ENCODE assay signal across 13 cellular contexts in the genomic region with DNA sequence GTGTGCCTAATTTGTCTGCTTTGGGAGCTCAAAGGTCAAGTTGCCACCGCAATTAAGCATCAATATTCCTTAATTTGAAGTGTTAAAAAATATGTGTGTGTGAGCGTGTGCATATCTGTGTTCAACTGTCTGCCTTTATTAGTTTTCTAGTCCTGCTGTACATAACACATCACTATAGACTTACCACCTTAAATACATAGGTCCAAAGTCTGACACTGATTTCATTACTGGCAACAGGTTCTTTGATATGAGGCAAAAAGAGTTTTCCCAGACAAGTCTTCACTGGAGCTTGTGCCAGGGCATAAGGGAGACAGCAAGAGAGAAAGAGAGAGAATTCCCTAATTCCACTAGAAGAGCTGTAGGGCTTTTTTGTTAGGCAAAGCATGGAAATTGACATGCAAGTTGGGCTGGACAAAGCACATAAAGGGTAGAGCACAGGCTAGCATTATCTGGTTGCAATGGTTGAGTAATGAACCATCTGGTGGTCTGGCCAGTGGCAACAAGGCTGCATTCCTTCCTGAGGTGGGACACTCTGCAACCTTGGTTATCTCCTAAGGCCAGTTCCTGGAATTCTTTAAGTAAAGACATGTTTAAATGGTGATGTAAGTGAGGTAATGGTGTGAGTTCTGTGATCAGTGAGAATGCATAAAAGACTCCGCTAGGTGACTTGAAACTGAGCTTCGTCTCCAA.
DNase-seq lines count a peak whose midpoint lies in the region; ATAC-seq and TF ChIP-seq lines count a peak whose summit lies in the region.
"Had no signal": no experiment of that assay in that cellular context is flagged by ENCODE, and none has a peak within 500 bp of the region (broad histone marks: within the 10 kb centered on the region; RNA-seq: fewer than 3 reads in every experiment).

No MANE protein-coding gene starts in this region.

- DNase-seq in endodermal cell (peak; percentile 51), iris pigment epithelial cell (ENCODE audit: low read depth) (peak; percentile 74), aorta (no peak), left lung (no peak), natural killer cell (no peak)
- no peak for DNase-seq in effector CD8-positive, alpha-beta T cell (lab: John Stamatoyannopoulos, UW)
- DNase-seq: activated CD4-positive, alpha-beta T cell treated with anti-CD3 and anti-CD28 coated beads, Interleukin-2, amount 50 U/mL, for 4 hours; DMS79; KBM-7; NCI-H2227 treated with DMSO at 0.1 percent for 48 hours; SIG-M5 had no signal

- H3K27ac Mint-ChIP-seq in endodermal cell (peak overlapping the region; percentile 93), natural killer cell (no peak overlapping the region)
- H3K27ac Mint-ChIP-seq: stimulated activated effector memory CD8-positive, alpha-beta T cell treated with anti-CD3 and anti-CD28 coated beads, Interleukin-12 subunit alpha, Interleukin-12 subunit beta, amount 100 ng/mL, for 72 hours had no signal

- H3K4me1 Mint-ChIP-seq in endodermal cell (peaks cover 9% of the 10 kb centered on the region), natural killer cell (no peaks in the 10 kb centered on the region)
- H3K4me1 Mint-ChIP-seq: stimulated activated effector memory CD8-positive, alpha-beta T cell treated with anti-CD3 and anti-CD28 coated beads, Interleukin-12 subunit alpha, Interleukin-12 subunit beta, amount 100 ng/mL, for 72 hours had no signal

- H3K4me3 ChIP-seq in HUES64 (ENCODE audit: low read length), result no peak overlapping the region
- H3K4me3 ChIP-seq in endodermal cell (ENCODE audit: low read length), result no peak overlapping the region
- no peak overlapping the region for H3K4me3 ChIP-seq in aorta (ENCODE audit: low read length in 2 of 2)
- H3K4me3 ChIP-seq in left lung, result no peak overlapping the region

- H3K4me3 Mint-ChIP-seq in endodermal cell (no peak overlapping the region), natural killer cell (no peak overlapping the region)
- H3K4me3 Mint-ChIP-seq: stimulated activated effector memory CD8-positive, alpha-beta T cell treated with anti-CD3 and anti-CD28 coated beads, Interleukin-12 subunit alpha, Interleukin-12 subunit beta, amount 100 ng/mL, for 72 hours had no signal

- H3K36me3 ChIP-seq in HUES64 (ENCODE audit: insufficient read depth, low read length), result no peaks in the 10 kb centered on the region
- H3K36me3 ChIP-seq in endodermal cell (ENCODE audit: control insufficient read depth, insufficient read depth, low read length), result no peaks in the 10 kb centered on the region
- no peaks in the 10 kb centered on the region for H3K36me3 ChIP-seq in aorta (ENCODE audit: control insufficient read depth in 1 of 2, insufficient read depth in 2 of 2, low read length in 1 of 2)
- H3K36me3 ChIP-seq in left lung, result no peaks in the 10 kb centered on the region

- H3K9me3 Mint-ChIP-seq in endodermal cell, result no peaks in the 10 kb centered on the region
- peaks cover 5 to 9% of the 10 kb centered on the region in 2 donors for H3K9me3 Mint-ChIP-seq in natural killer cell

- no peaks in the 10 kb centered on the region for H3K36me3 Mint-ChIP-seq in endodermal cell (ENCODE audit: low read depth)
- no peaks in the 10 kb centered on the region for H3K36me3 Mint-ChIP-seq in natural killer cell
- H3K36me3 Mint-ChIP-seq: stimulated activated effector memory CD8-positive, alpha-beta T cell treated with anti-CD3 and anti-CD28 coated beads, Interleukin-12 subunit alpha, Interleukin-12 subunit beta, amount 100 ng/mL, for 72 hours had no signal

- no peak for ATAC-seq in aorta (ENCODE audit: low FRiP score)
- ATAC-seq in left lung, result no peak
- no peak for ATAC-seq in natural killer cell
- ATAC-seq: stimulated activated effector memory CD8-positive, alpha-beta T cell treated with anti-CD3 and anti-CD28 coated beads, Interleukin-12 subunit alpha, Interleukin-12 subunit beta, amount 100 ng/mL, for 72 hours had no signal

- TF ChIP-seq CTCF in endodermal cell (conservative IDR thresholded peaks at IDR 0.05) (no peak), left lung (IDR thresholded peaks at IDR 0.05) (no peak), natural killer cell (IDR thresholded peaks at IDR 0.05) (no peak)

- H3K4me1 ChIP-seq in HUES64 (ENCODE audit: insufficient read depth, low read length), result peaks cover 18% of the 10 kb centered on the region
- peaks cover 4% of the 10 kb centered on the region for H3K4me1 ChIP-seq in endodermal cell (ENCODE audit: control insufficient read depth, insufficient read depth, low read length)
- peaks cover 0 to 8% of the 10 kb centered on the region in 2 donors for H3K4me1 ChIP-seq in aorta (ENCODE audit: control insufficient read depth in 1 of 2, insufficient read depth in 2 of 2, low read length in 2 of 2)
- no peaks in the 10 kb centered on the region for H3K4me1 ChIP-seq in left lung

- intact Hi-C loops in aorta (cut with DNase I), result no loop called here
- intact Hi-C loops in left lung (cut with DNase I), result no loop called here
- intact Hi-C loops in natural killer cell (cut with micrococcal nuclease), result no loop called here

- H3K9me3 ChIP-seq in HUES64 (ENCODE audit: insufficient read depth, low read depth, low read length) (no peaks in the 10 kb centered on the region), endodermal cell (ENCODE audit: control insufficient read depth, low read length) (no peaks in the 10 kb centered on the region), aorta (ENCODE audit: control insufficient read depth, low read length) (no peaks in the 10 kb centered on the region), left lung (peaks cover 0 to 2% of the 10 kb centered on the region in 2 donors)

- no peaks in the 10 kb centered on the region for H3K27me3 Mint-ChIP-seq in endodermal cell (ENCODE audit: insufficient read depth)
- no peaks in the 10 kb centered on the region for H3K27me3 Mint-ChIP-seq in natural killer cell (ENCODE audit: low read depth in 2 of 2)

- peak overlapping the region; percentile 67; the same call in 1 of the 2 replicates for H3K27ac ChIP-seq in HUES64 (ENCODE audit: low read depth, low read length)
- H3K27ac ChIP-seq in endodermal cell (ENCODE audit: low read depth, low read length), result no peak overlapping the region
- peak overlapping the region; percentile 36 to 54 for H3K27ac ChIP-seq in aorta (ENCODE audit: low read depth in 1 of 2, low read length in 2 of 2)
- H3K27ac ChIP-seq in left lung, result no peak overlapping the region

- 90% methylated on average over 4 of the region's 4 CpGs for WGBS in HUES64
- 90 to 96% methylated on average over 3 to 4 of the region's 4 CpGs for WGBS in endodermal cell (ENCODE audit: insufficient coverage in 1 of 2, insufficient read length in 1 of 2), 2 experiments
- WGBS in aorta, 2 donors, result 97% methylated on average over 4 of the region's 4 CpGs

- H3K27me3 ChIP-seq in HUES64 (ENCODE audit: insufficient read depth, low read length) (no peaks in the 10 kb centered on the region), endodermal cell (ENCODE audit: control insufficient read depth, insufficient read depth, low read length, poor library complexity, severe bottlenecking) (no peaks in the 10 kb centered on the region), aorta (ENCODE audit: control insufficient read depth in 1 of 2, insufficient read depth in 2 of 2, low read length in 1 of 2) (no peaks in the 10 kb centered on the region), left lung (no peaks in the 10 kb centered on the region)

- no peak overlapping the region for H3K9ac ChIP-seq in HUES64 (ENCODE audit: low read depth, low read length)
- no peak overlapping the region for H3K9ac ChIP-seq in endodermal cell (ENCODE audit: extremely low read depth, low read length, poor library complexity, severe bottlenecking)

Comparison
In these comparisons a context has a peak if more than half of its experiments do, and no peak if none do; other contexts are left out.
1. H3K27ac ChIP-seq: peak in HUES64 (single experiment) and aorta (2 of 2); none in endodermal cell (single experiment) and left lung (0 of 2).
2. DNase-seq: peak in endodermal cell (single experiment) and iris pigment epithelial cell (single experiment); none in aorta (0 of 2), left lung (0 of 2), natural killer cell (single experiment) and effector CD8-positive, alpha-beta T cell (single experiment).